Comparison of ENCODE assay signal across 12 cellular contexts in genomic region chr21:44742418-44743153, GRCh38. TPM values are rescaled to one million over a fixed set of nuclear protein-coding genes. Genes with fewer than 3 reads are reported as not detected.
DNase-seq lines count a peak whose midpoint lies in the region; ATAC-seq, FAIRE-seq and TF ChIP-seq lines count a peak whose summit lies in the region.
"Had no signal": no experiment of that assay in that cellular context is flagged by ENCODE, and none has a peak within 500 bp of the region (broad histone marks: within the 10 kb centered on the region; RNA-seq: fewer than 3 reads in every experiment).

No MANE protein-coding gene starts in this region.

- no peak overlapping the region for H3K9ac ChIP-seq in kidney (ENCODE audit: low read length in 2 of 2)
- H3K9ac ChIP-seq: BLaER1 had no signal

- peaks cover 9% of the 10 kb centered on the region for H3K4me1 Mint-ChIP-seq in T-helper 17 cell
- peaks cover 19% of the 10 kb centered on the region for H3K4me1 Mint-ChIP-seq in nephron

- H3K4me1 ChIP-seq in suprapubic skin (no peaks in the 10 kb centered on the region), kidney (ENCODE audit: control insufficient read depth in 1 of 2, insufficient read depth in 1 of 2, low read depth in 1 of 2, low read length in 2 of 2) (no peaks in the 10 kb centered on the region)
- H3K4me1 ChIP-seq: BLaER1 had no signal

- H3K4me3 ChIP-seq in suprapubic skin, result no peak overlapping the region
- no peak overlapping the region for H3K4me3 ChIP-seq in kidney (ENCODE audit: low read length in 2 of 2)
- H3K4me3 ChIP-seq: BLaER1, skin epidermis had no signal

- TF ChIP-seq EP300 in suprapubic skin (IDR thresholded peaks at IDR 0.05), result no peak

- peak; percentile 35 for ATAC-seq in T-helper 17 cell

- FAIRE-seq in kidney (lab: Jason Lieb, UNC), result no peak

- H3K27ac ChIP-seq in suprapubic skin (no peak overlapping the region), kidney (ENCODE audit: low read depth in 2 of 2, low read length in 2 of 2) (no peak overlapping the region)
- H3K27ac ChIP-seq: BLaER1, skin epidermis had no signal

- DNase-seq in NCI-H510A treated with DMSO at 0.1 percent for 48 hours (lab: John Stamatoyannopoulos, UW) (peak; percentile 27), NCI-H510A (lab: John Stamatoyannopoulos, UW) (no peak), NCI-H146 (lab: John Stamatoyannopoulos, UW) (peak; percentile 40), T-helper 17 cell (no peak), suprapubic skin (ENCODE audit: low spot score in 2 of 2) (no peak), kidney (no peak), AG20443 (ENCODE audit: low spot score) (no peak)

- intact Hi-C loops in kidney (cut with DNase I), result no loop called here

- H3K9me3 ChIP-seq in T-helper 17 cell (ENCODE audit: control insufficient read depth, low read length, poor library complexity, severe bottlenecking), result no peaks in the 10 kb centered on the region
- H3K9me3 ChIP-seq in suprapubic skin, result no peaks in the 10 kb centered on the region
- H3K9me3 ChIP-seq in kidney (ENCODE audit: control insufficient read depth in 1 of 2, low read length in 2 of 2), result peaks cover 7 to 25% of the 10 kb centered on the region in 2 donors

- TF ChIP-seq POLR2A in suprapubic skin (IDR thresholded peaks at IDR 0.05), result no peak

- TF ChIP-seq CTCF in nephron (IDR thresholded peaks at IDR 0.05; ENCODE audit: unreplicated experiment in 3 of 3) (peak; percentile 40 to 48 (median 47)), suprapubic skin (IDR thresholded peaks at IDR 0.05) (no peak), kidney (IDR thresholded peaks at IDR 0.05; ENCODE audit: borderline replicate concordance, extremely low read depth, insufficient read depth) (no peak)

- H3K4me3 Mint-ChIP-seq in T-helper 17 cell (no peak overlapping the region), nephron (no peak overlapping the region)

- H3K9me3 Mint-ChIP-seq in nephron, result peaks cover 2% of the 10 kb centered on the region

- H3K27ac Mint-ChIP-seq in T-helper 17 cell (no peak overlapping the region), nephron (no peak overlapping the region)

- H3K36me3 ChIP-seq in suprapubic skin (no peaks in the 10 kb centered on the region), kidney (ENCODE audit: control insufficient read depth in 1 of 2, insufficient read depth in 2 of 2, low read length in 2 of 2) (no peaks in the 10 kb centered on the region)
- H3K36me3 ChIP-seq: BLaER1 had no signal

- 72% methylated on average over 1 of the region's 1 CpG for WGBS in suprapubic skin

- H3K36me3 Mint-ChIP-seq in T-helper 17 cell (ENCODE audit: low read depth), result no peaks in the 10 kb centered on the region
- H3K36me3 Mint-ChIP-seq in nephron (ENCODE audit: low read depth), result no peaks in the 10 kb centered on the region

- no peaks in the 10 kb centered on the region for H3K27me3 ChIP-seq in suprapubic skin
- H3K27me3 ChIP-seq: BLaER1 had no signal

- no peaks in the 10 kb centered on the region for H3K27me3 Mint-ChIP-seq in T-helper 17 cell
- no peaks in the 10 kb centered on the region for H3K27me3 Mint-ChIP-seq in nephron (ENCODE audit: low read depth)

RNA-seq across cellular contexts. Expression of gene TSPEAR, which starts 31.2 kb away (rescaled TPM):
- total RNA-seq in T-helper 17 cell, result not detected
- total RNA-seq in suprapubic skin, result under 1 TPM in 3 of 4 donors, not detected in 1; 0.21 to 0.59 (median 0.32) TPM
- total RNA-seq in kidney, result 0.22 TPM
- 0.09 TPM for polyA plus RNA-seq in kidney (ENCODE audit: insufficient read depth, low read depth, low replicate concordance)
- total RNA-seq: activated CD8-positive, alpha-beta memory T cell treated with anti-CD3 and anti-CD28 coated beads for 36 hours had no signal

RNA-seq across cellular contexts. Expression of gene KRTAP10-12, which starts 45.6 kb away (rescaled TPM):
- total RNA-seq in T-helper 17 cell, result not detected
- total RNA-seq in suprapubic skin, result 1 to 10 TPM in 2 of 4 donors, not detected in 2; 1.3 to 2.9 TPM
- total RNA-seq in kidney, result not detected
- not detected for polyA plus RNA-seq in kidney (ENCODE audit: insufficient read depth, low read depth, low replicate concordance)
- total RNA-seq: activated CD8-positive, alpha-beta memory T cell treated with anti-CD3 and anti-CD28 coated beads for 36 hours; urinary bladder had no signal
- polyA plus RNA-seq: urinary bladder had no signal

RNA-seq across cellular contexts. Expression of gene UBE2G2, which starts 59.0 kb away (rescaled TPM):
- 100 to 1,000 TPM; 124 TPM for total RNA-seq in T-helper 17 cell
- total RNA-seq in suprapubic skin, result 100 to 1,000 TPM in 2 of 4 donors, 10 to 100 TPM in 2; 62.5 to 126 (median 91.6) TPM
- total RNA-seq in kidney, result 86.0 TPM
- 39.4 TPM for polyA plus RNA-seq in kidney (ENCODE audit: insufficient read depth, low read depth, low replicate concordance)

Comparison
In these comparisons a context has a peak if more than half of its experiments do, and no peak if none do; other contexts are left out.
1. DNase-seq: peak in NCI-H510A treated with DMSO at 0.1 percent for 48 hours (single experiment) and NCI-H146 (single experiment); none in NCI-H510A (single experiment), T-helper 17 cell (0 of 3), suprapubic skin (0 of 2), kidney (single experiment) and AG20443 (single experiment).
2. CTCF ChIP-seq: peak in nephron (3 of 3); none in suprapubic skin (0 of 2) and kidney (single experiment).